In the genomic region with DNA sequence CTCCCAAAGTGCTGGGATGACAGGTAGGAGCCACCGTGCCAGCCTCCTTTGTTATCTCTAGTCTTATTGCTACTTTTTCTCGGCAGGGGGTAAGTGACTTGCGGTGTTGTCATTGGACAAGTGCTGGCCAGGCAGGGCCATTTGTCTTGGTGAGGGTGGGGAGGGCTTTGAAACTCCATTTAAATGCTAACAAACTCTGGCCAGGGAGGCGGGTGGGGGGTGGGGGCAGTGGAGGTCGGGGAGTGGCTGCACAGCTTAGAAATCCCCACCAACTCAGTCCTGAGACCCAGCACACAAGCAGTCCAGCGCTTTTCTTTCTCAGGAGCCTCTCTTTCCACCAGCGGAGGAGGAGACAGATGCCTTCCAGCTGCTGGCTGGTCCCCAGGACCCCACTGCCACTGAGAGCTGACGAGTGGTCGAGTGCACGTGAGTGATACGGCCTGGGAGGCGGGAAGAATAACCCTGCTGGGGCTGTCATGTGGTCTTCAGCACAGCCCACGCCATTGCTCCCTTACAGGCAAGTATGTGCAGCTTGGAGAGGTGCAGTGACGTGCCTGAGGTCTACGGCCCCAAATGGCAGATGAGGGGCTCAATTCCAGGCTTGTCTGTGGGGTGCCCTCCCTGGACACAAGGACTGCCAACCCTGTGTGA, we compare ENCODE assay signal across 30 cellular contexts. TPM values are rescaled to one million over a fixed set of nuclear protein-coding genes. Genes with fewer than 3 reads are reported as not detected.
DNase-seq lines count a peak whose midpoint lies in the region; TF ChIP-seq lines count a peak whose summit lies in the region.
"Had no signal": no experiment of that assay in that cellular context is flagged by ENCODE, and none has a peak within 500 bp of the region (broad histone marks: within the 10 kb centered on the region; RNA-seq: fewer than 3 reads in every experiment).

No MANE protein-coding gene starts in this region.

- no peak overlapping the region for H3K4me3 Mint-ChIP-seq in endodermal cell
- H3K4me3 Mint-ChIP-seq: activated CD4-positive, alpha-beta T cell treated with anti-CD3 and anti-CD28 coated beads for 36 hours; activated naive CD4-positive, alpha-beta T cell treated with anti-CD3 and anti-CD28 coated beads, Interleukin-2, amount 50 U/mL, for 24 hours; activated T-cell treated with anti-CD3 and anti-CD28 coated beads, Interleukin-2, amount 50 U/mL, for 4 hours; CD4-positive, CD25-positive, alpha-beta regulatory T cell; immature natural killer cell; stimulated activated naive CD8-positive, alpha-beta T cell treated with anti-CD3 and anti-CD28 coated beads, Interleukin-15, Interleukin-2, amounts not matched to agents 100 ng/mL and 50 ng/mL, for 24 hours had no signal

- H3K4me1 Mint-ChIP-seq in endodermal cell = peaks cover 4% of the 10 kb centered on the region
- H3K4me1 Mint-ChIP-seq: activated CD4-positive, alpha-beta T cell treated with anti-CD3 and anti-CD28 coated beads for 36 hours; activated naive CD4-positive, alpha-beta T cell treated with anti-CD3 and anti-CD28 coated beads, Interleukin-2, amount 50 U/mL, for 24 hours; CD4-positive, CD25-positive, alpha-beta regulatory T cell; immature natural killer cell had no signal

- H3K9me3 ChIP-seq in ES-I3 (ENCODE audit: control insufficient read depth, insufficient read depth, low read length) (no peaks in the 10 kb centered on the region), endodermal cell (ENCODE audit: control insufficient read depth, low read length) (no peaks in the 10 kb centered on the region)
- H3K9me3 ChIP-seq: left lung, right lobe of liver, SK-N-SH, thyroid gland had no signal

- no peak overlapping the region for H3K4me3 ChIP-seq in endodermal cell (ENCODE audit: low read length)
- H3K4me3 ChIP-seq: left lung, right lobe of liver, thyroid gland had no signal

- POLR2A ChIA-PET in HEK293T (lab: Yijun Ruan, JAX) = no interaction called here

- H3K36me3 Mint-ChIP-seq in endodermal cell (ENCODE audit: low read depth) = no peaks in the 10 kb centered on the region
- H3K36me3 Mint-ChIP-seq: activated naive CD4-positive, alpha-beta T cell treated with anti-CD3 and anti-CD28 coated beads, Interleukin-2, amount 50 U/mL, for 24 hours; CD4-positive, CD25-positive, alpha-beta regulatory T cell; immature natural killer cell had no signal

- H3K27me3 ChIP-seq in endodermal cell (ENCODE audit: control insufficient read depth, insufficient read depth, low read length, poor library complexity, severe bottlenecking) = peaks cover 4% of the 10 kb centered on the region
- H3K27me3 ChIP-seq: left lung, right lobe of liver, thyroid gland had no signal

- peaks cover 4% of the 10 kb centered on the region for H3K9me3 Mint-ChIP-seq in endodermal cell
- H3K9me3 Mint-ChIP-seq: activated naive CD4-positive, alpha-beta T cell treated with anti-CD3 and anti-CD28 coated beads, Interleukin-2, amount 50 U/mL, for 24 hours; immature natural killer cell; stimulated activated naive CD8-positive, alpha-beta T cell treated with anti-CD3 and anti-CD28 coated beads, Interleukin-15, Interleukin-2, amounts not matched to agents 100 ng/mL and 50 ng/mL, for 24 hours had no signal

- peaks cover 57% of the 10 kb centered on the region for H3K27me3 Mint-ChIP-seq in endodermal cell (ENCODE audit: insufficient read depth)
- H3K27me3 Mint-ChIP-seq: activated CD4-positive, alpha-beta T cell treated with anti-CD3 and anti-CD28 coated beads for 36 hours; CD4-positive, CD25-positive, alpha-beta regulatory T cell; stimulated activated naive CD8-positive, alpha-beta T cell treated with anti-CD3 and anti-CD28 coated beads, Interleukin-15, Interleukin-2, amounts not matched to agents 100 ng/mL and 50 ng/mL, for 24 hours had no signal

- H3K9ac ChIP-seq in ES-I3 (ENCODE audit: low read depth, low read length) (peak overlapping the region; percentile 23; the same call in 1 of the 2 replicates), endodermal cell (ENCODE audit: extremely low read depth, low read length, poor library complexity, severe bottlenecking) (no peak overlapping the region)
- H3K9ac ChIP-seq: SK-N-SH had no signal

- no peaks in the 10 kb centered on the region for H3K36me3 ChIP-seq in ES-I3 (ENCODE audit: insufficient read depth, low read length)
- H3K36me3 ChIP-seq in endodermal cell (ENCODE audit: control insufficient read depth, insufficient read depth, low read length) = no peaks in the 10 kb centered on the region
- H3K36me3 ChIP-seq: left lung, right lobe of liver, thyroid gland had no signal

- DNase-seq in HEK293T (ENCODE audit: extremely low spot score) = no peak
- peak; percentile 83 for DNase-seq in endodermal cell
- peak; percentile 71 for DNase-seq in mesenteric fat pad (ENCODE audit: low spot score)
- DNase-seq in caudate nucleus (lab: John Stamatoyannopoulos, UW) = no peak
- no peak for DNase-seq in NCI-H2196 (lab: John Stamatoyannopoulos, UW; ENCODE audit: unreplicated experiment)
- DNase-seq in GM13977 (ENCODE audit: low spot score) = no peak
- DNase-seq: activated CD4-positive, alpha-beta T cell treated with anti-CD3 and anti-CD28 coated beads for 36 hours; activated T-cell treated with anti-CD3 and anti-CD28 coated beads, Interleukin-2, amount 50 U/mL, for 4 hours; CD4-positive, CD25-positive, alpha-beta regulatory T cell; cortex of kidney; DMS 273 treated with DMSO at 0.1 percent for 48 hours; immature natural killer cell; Karpas-422; MV-4-11; NCI-H187; NCI-H69; SK-N-SH; T-helper 2 cell; thyroid gland had no signal

- 30 to 51% methylated on average over 7 to 15 of the region's 15 CpGs for WGBS in endodermal cell (ENCODE audit: insufficient coverage in 1 of 2, insufficient read length in 1 of 2), 2 experiments

- H3K27ac Mint-ChIP-seq in endodermal cell = no peak overlapping the region
- H3K27ac Mint-ChIP-seq: activated CD4-positive, alpha-beta T cell treated with anti-CD3 and anti-CD28 coated beads for 36 hours; activated naive CD4-positive, alpha-beta T cell treated with anti-CD3 and anti-CD28 coated beads, Interleukin-2, amount 50 U/mL, for 24 hours; CD4-positive, CD25-positive, alpha-beta regulatory T cell; stimulated activated naive CD8-positive, alpha-beta T cell treated with anti-CD3 and anti-CD28 coated beads, Interleukin-15, Interleukin-2, amounts not matched to agents 100 ng/mL and 50 ng/mL, for 24 hours had no signal

- TF ChIP-seq CTCF in endodermal cell (conservative IDR thresholded peaks at IDR 0.05) (no peak), GM13977 (IDR thresholded peaks at IDR 0.05; ENCODE audit: extremely low read depth, insufficient read depth, missing control alignments) (no peak)

- no peak overlapping the region for H3K27ac ChIP-seq in endodermal cell (ENCODE audit: low read depth, low read length)
- H3K27ac ChIP-seq in caudate nucleus (ENCODE audit: low read depth, low read length) = no peak overlapping the region
- H3K27ac ChIP-seq: left lung, right lobe of liver, RWPE1, thyroid gland had no signal

- in situ Hi-C loops in GM13977 (cut with MboI; ENCODE audit: low pct_unique_long_range_greater_than_20kb, low sequenced_read_pairs, unreplicated experiment) = no loop called here

- CTCF ChIA-PET in HEK293T (lab: Yijun Ruan, JAX) = no interaction called here

- H3K4me1 ChIP-seq in ES-I3 (ENCODE audit: insufficient read depth, low read length) = peaks cover 15% of the 10 kb centered on the region; the same call in 1 of the 2 replicates
- no peaks in the 10 kb centered on the region for H3K4me1 ChIP-seq in endodermal cell (ENCODE audit: control insufficient read depth, insufficient read depth, low read length)
- H3K4me1 ChIP-seq: left lung, right lobe of liver, thyroid gland had no signal

TF ChIP-seq in HEK293T, 16 proteins besides CTCF, POLR2A, EP300 and RAD21:
- TF ChIP-seq LEF1 (IDR thresholded peaks at IDR 0.05; ENCODE audit: borderline replicate concordance) (no peak), SUZ12 (IDR thresholded peaks at IDR 0.05) (no peak), CTBP1 (IDR thresholded peaks at IDR 0.05; ENCODE audit: borderline replicate concordance) (no peak), L3MBTL2 (conservative IDR thresholded peaks at IDR 0.05) (peak; percentile 60)
- TF ChIP-seq, protein P1, sequence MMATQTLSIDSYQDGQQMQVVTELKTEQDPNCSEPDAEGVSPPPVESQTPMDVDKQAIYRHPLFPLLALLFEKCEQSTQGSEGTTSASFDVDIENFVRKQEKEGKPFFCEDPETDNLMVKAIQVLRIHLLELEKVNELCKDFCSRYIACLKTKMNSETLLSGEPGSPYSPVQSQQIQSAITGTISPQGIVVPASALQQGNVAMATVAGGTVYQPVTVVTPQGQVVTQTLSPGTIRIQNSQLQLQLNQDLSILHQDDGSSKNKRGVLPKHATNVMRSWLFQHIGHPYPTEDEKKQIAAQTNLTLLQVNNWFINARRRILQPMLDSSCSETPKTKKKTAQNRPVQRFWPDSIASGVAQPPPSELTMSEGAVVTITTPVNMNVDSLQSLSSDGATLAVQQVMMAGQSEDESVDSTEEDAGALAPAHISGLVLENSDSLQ (IDR thresholded peaks at IDR 0.05) = peak; percentile 0; the same call in 1 of the 2 replicates

RNA-seq across cellular contexts. Expression of a gene that starts 24.2 kb away (rescaled TPM):
- total RNA-seq in endodermal cell (1 to 10 TPM; 1.2 to 4.8 TPM), mesenteric fat pad (41.4 TPM)
- 15.4 TPM for polyA plus RNA-seq in endodermal cell (2013, experiment 1 of 2)
- polyA plus RNA-seq in endodermal cell (2013, experiment 2 of 2) = 16.4 TPM

RNA-seq across cellular contexts. Expression of a gene that starts 29.3 kb away (rescaled TPM):
- total RNA-seq in endodermal cell (not detected), mesenteric fat pad (not detected)
- not detected for polyA plus RNA-seq in endodermal cell (2013, experiment 1 of 2)
- polyA plus RNA-seq in endodermal cell (2013, experiment 2 of 2) = not detected
- total RNA-seq: activated CD4-positive, alpha-beta T cell treated with anti-CD3 and anti-CD28 coated beads for 36 hours; activated T-cell treated with anti-CD3 and anti-CD28 coated beads, Interleukin-2, amount 50 U/mL, for 4 hours; bronchial epithelial cell; CD4-positive, CD25-positive, alpha-beta regulatory T cell; glomerular endothelial cell; HT1080; left lung; mononuclear cell; right lobe of liver; thyroid gland had no signal
- polyA plus RNA-seq: CD4-positive, CD25-positive, alpha-beta regulatory T cell; immature natural killer cell; neural cell; SK-N-SH had no signal

RNA-seq across cellular contexts. Expression of a gene that starts 42.9 kb away (rescaled TPM):
- total RNA-seq in endodermal cell (not detected), mesenteric fat pad (not detected)
- polyA plus RNA-seq in endodermal cell (2013, experiment 1 of 2) = not detected
- polyA plus RNA-seq in endodermal cell (2013, experiment 2 of 2) = not detected
- total RNA-seq: activated CD4-positive, alpha-beta T cell treated with anti-CD3 and anti-CD28 coated beads for 36 hours; activated T-cell treated with anti-CD3 and anti-CD28 coated beads, Interleukin-2, amount 50 U/mL, for 4 hours; bronchial epithelial cell; CD4-positive, CD25-positive, alpha-beta regulatory T cell; glomerular endothelial cell; HT1080; mononuclear cell; right lobe of liver had no signal
- polyA plus RNA-seq: CD4-positive, CD25-positive, alpha-beta regulatory T cell; immature natural killer cell; SK-N-SH had no signal

Comparison
In these comparisons a context has a peak if more than half of its experiments do, and no peak if none do; other contexts are left out.
1. DNase-seq: peak in endodermal cell (single experiment) and mesenteric fat pad (single experiment); none in HEK293T (single experiment), caudate nucleus (0 of 61), NCI-H2196 (single experiment) and GM13977 (single experiment).